In the genomic region with DNA sequence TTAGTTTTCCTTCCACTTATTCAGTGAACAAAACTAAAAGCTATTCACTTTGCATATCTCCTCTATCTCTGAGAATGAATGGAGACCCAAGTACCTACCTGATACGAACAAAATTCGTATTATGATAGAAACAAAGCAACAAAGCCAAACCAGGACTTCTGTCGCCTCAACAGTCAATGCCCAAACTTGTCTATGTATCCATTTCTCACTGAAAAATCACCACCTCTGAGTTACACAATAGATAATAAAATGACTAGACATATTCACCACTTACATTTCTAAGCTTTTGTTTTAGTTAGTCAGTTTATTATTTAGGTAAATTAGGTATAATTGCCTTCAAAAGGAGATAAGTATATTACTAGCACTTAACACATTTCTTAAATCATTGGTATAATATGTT, we compare ENCODE assay signal across 18 cellular contexts.
"Had no signal": no experiment of that assay in that cellular context is flagged by ENCODE, and none has a peak within 500 bp of the region (broad histone marks: within the 10 kb centered on the region; RNA-seq: fewer than 3 reads in every experiment).

No MANE protein-coding gene starts in this region.

- H3K27me3 ChIP-seq: stomach had no signal

- H3K9me3 Mint-ChIP-seq: natural killer cell, neural crest cell, type B pancreatic cell had no signal

- H3K4me3 Mint-ChIP-seq: endodermal cell, natural killer cell, neural crest cell, type B pancreatic cell had no signal

- H3K4me1 Mint-ChIP-seq: endodermal cell, natural killer cell, neural crest cell had no signal

- H3K36me3 Mint-ChIP-seq: natural killer cell had no signal

- H3K27ac Mint-ChIP-seq: endodermal cell, natural killer cell, type B pancreatic cell had no signal

- H3K4me3 ChIP-seq: coronary artery, mucosa of descending colon, stomach had no signal

- FAIRE-seq: endothelial cell of umbilical vein, frontal cortex, small intestine, urothelium cell line had no signal

- ATAC-seq: left lobe of liver, mucosa of descending colon, natural killer cell, right cardiac atrium had no signal

- DNase-seq: effector CD4-positive, alpha-beta T cell; endodermal cell; islet precursor cell; mucosa of descending colon; natural killer cell; right cardiac atrium; small intestine; stimulated activated CD4-positive, alpha-beta T cell treated with anti-CD3 and anti-CD28 coated beads, Interleukin-12 subunit alpha, Interleukin-12 subunit beta, amount 100 ng/mL, for 4 hours; stimulated activated naive CD4-positive, alpha-beta T cell; stomach; substantia nigra had no signal

- H3K27me3 Mint-ChIP-seq: type B pancreatic cell had no signal

- H3K9me3 ChIP-seq: mucosa of descending colon, stomach had no signal

- H3K27ac ChIP-seq: coronary artery, stomach had no signal
